26 cellular contexts compared by ENCODE assay signal in genomic region chr19:5678071-5678682, GRCh38. TPM values are rescaled to one million over a fixed set of nuclear protein-coding genes. Genes with fewer than 3 reads are reported as not detected.
"Had no signal": no experiment of that assay in that cellular context is flagged by ENCODE, and none has a peak within 500 bp of the region (broad histone marks: within the 10 kb centered on the region; RNA-seq: fewer than 3 reads in every experiment).

No MANE protein-coding gene starts in this region.

- H3K4me3 ChIP-seq: adrenal gland, gastroesophageal sphincter, neural progenitor cell, prostate gland, right atrium auricular region, skin epidermis, vagina had no signal

- H3K27me3 Mint-ChIP-seq: stimulated activated naive CD8-positive, alpha-beta T cell treated with anti-CD3 and anti-CD28 coated beads, Interleukin-15, Interleukin-2, amounts not matched to agents 100 ng/mL and 50 ng/mL, for 24 hours had no signal

- H3K27me3 ChIP-seq: adrenal gland, esophagus muscularis mucosa, gastroesophageal sphincter, heart left ventricle, neural progenitor cell, right atrium auricular region, vagina had no signal

- H3K9me3 ChIP-seq: adrenal gland, esophagus muscularis mucosa, gastroesophageal sphincter, heart left ventricle, left ventricle myocardium inferior, prostate gland, right atrium auricular region, vagina had no signal

- ATAC-seq: activated naive CD4-positive, alpha-beta T cell treated with anti-CD3 and anti-CD28 coated beads, Interleukin-2, amount 50 U/mL, for 72 hours; gastroesophageal sphincter; heart left ventricle had no signal

- H3K27ac Mint-ChIP-seq: activated T-helper 1 cell treated with anti-CD3 and anti-CD28 coated beads, Interleukin-12 subunit alpha, Interleukin-12 subunit beta, Interleukin-2, Interleukin-4 antibody, amounts not matched to agents 30 ng/mL and 10 ng/mL and 1 ng/mL, durations not matched to agents 14 hours and 24 hours and 36 hours had no signal

- DNase-seq: activated CD4-positive, alpha-beta T cell treated with anti-CD3 and anti-CD28 coated beads, Interleukin-2, amount 50 U/mL, for 4 hours; activated gamma-delta T cell treated with Interleukin-2 at 50 U/mL for 16 hours; effector CD8-positive, alpha-beta T cell; heart left ventricle; left ventricle myocardium inferior; trophoblast cell had no signal

- H3K27ac ChIP-seq: adrenal gland, esophagus muscularis mucosa, gastroesophageal sphincter, heart left ventricle, neural progenitor cell, prostate gland, right atrium auricular region, vagina had no signal

- H3K36me3 ChIP-seq: adrenal gland, neural progenitor cell, prostate gland, vagina had no signal

- H3K9me3 Mint-ChIP-seq: activated T-helper 1 cell treated with anti-CD3 and anti-CD28 coated beads, Interleukin-12 subunit alpha, Interleukin-12 subunit beta, Interleukin-2, Interleukin-4 antibody, amounts not matched to agents 30 ng/mL and 10 ng/mL and 1 ng/mL, durations not matched to agents 14 hours and 24 hours and 36 hours; dendritic cell treated with granulocyte-macrophage colony-stimulating factor and Interleukin-4, amounts not matched to agents 40 ng/mL and 50 ng/mL, for 4 days; neural progenitor cell; stimulated activated naive CD8-positive, alpha-beta T cell treated with anti-CD3 and anti-CD28 coated beads, Interleukin-15, Interleukin-2, amounts not matched to agents 100 ng/mL and 50 ng/mL, for 24 hours had no signal

RNA-seq across cellular contexts. Expression of gene CATSPERD, which starts 42.3 kb away (rescaled TPM):
- total RNA-seq: activated CD8-positive, alpha-beta memory T cell treated with anti-CD3 and anti-CD28 coated beads for 36 hours; activated naive CD4-positive, alpha-beta T cell treated with anti-CD3 and anti-CD28 coated beads, Interleukin-2, amount 50 U/mL, for 72 hours; activated T-helper 1 cell treated with anti-CD3 and anti-CD28 coated beads, Interleukin-12 subunit alpha, Interleukin-12 subunit beta, Interleukin-2, Interleukin-4 antibody, amounts not matched to agents 30 ng/mL and 10 ng/mL and 1 ng/mL, durations not matched to agents 14 hours and 24 hours and 36 hours; adrenal gland; bronchial epithelial cell; chondrocyte; endothelial cell of umbilical vein; heart left ventricle; kidney epithelial cell; left ventricle myocardium inferior; mononuclear cell; osteocyte; right atrium auricular region; T-helper 2 cell treated with Interferon-gamma antibody and Interleukin-4, amounts not matched to agents 100 ng/mL and 5 ng/mL, for 36 hours; vagina had no signal
